Comparison of ENCODE assay signal across 2 cellular contexts in genomic region chr15:85388506-85388905, GRCh38.
A peak's percentile ranks its signal among the peaks of the same experiment; 100 is the strongest.
TF ChIP-seq lines count a peak whose summit lies in the region.

No MANE protein-coding gene starts in this region.

TF ChIP-seq in HEK293, 187 proteins besides CTCF, POLR2A, EP300 and RAD21:
- TF ChIP-seq PRDM6 (tag by site-specific recombination; IDR thresholded peaks at IDR 0.05) (0 out of 2 replicates have a peak, but pooled peaks have one; percentile 40), ZNF433 (tag by site-specific recombination; IDR thresholded peaks at IDR 0.05; ENCODE audit: low read depth) (no peak)
TF ChIP-seq in HEK293: peak in this region for 1.

TF ChIP-seq in GM12878, 131 proteins besides CTCF, POLR2A, EP300 and RAD21:
- TF ChIP-seq CREB1 (IDR thresholded peaks at IDR 0.05; ENCODE audit: low read depth) (no peak), EGR1 (IDR thresholded peaks at IDR 0.05; ENCODE audit: borderline replicate concordance in 1 of 2, low read depth in 2 of 2, low read length in 2 of 2) (no peak), LARP7 (IDR thresholded peaks at IDR 0.05) (no peak), HDAC6 (IDR thresholded peaks at IDR 0.05; ENCODE audit: unreplicated experiment) (no peak), CHD4 (IDR thresholded peaks at IDR 0.05) (no peak), BCLAF1 (IDR thresholded peaks at IDR 0.05) (no peak), ATF7 (IDR thresholded peaks at IDR 0.05; ENCODE audit: low read depth) (no peak), ZNF687 (IDR thresholded peaks at IDR 0.05) (no peak), BRCA1 (IDR thresholded peaks at IDR 0.05; ENCODE audit: low read depth, low read length) (no peak), REST (IDR thresholded peaks at IDR 0.05; ENCODE audit: low read depth, low read length) (no peak), ASH2L (IDR thresholded peaks at IDR 0.05; ENCODE audit: borderline replicate concordance, low read depth) (no peak), MEF2B (IDR thresholded peaks at IDR 0.05; ENCODE audit: partially characterized antibody, poor library complexity, severe bottlenecking) (no peak), NBN (IDR thresholded peaks at IDR 0.05) (no peak), SREBF1 (IDR thresholded peaks at IDR 0.05; ENCODE audit: low read length) (no peak), BHLHE40 (IDR thresholded peaks at IDR 0.05; ENCODE audit: borderline replicate concordance in 1 of 2, low read depth in 2 of 2, low read length in 1 of 2) (no peak), ZBTB40 (IDR thresholded peaks at IDR 0.05; ENCODE audit: borderline replicate concordance) (no peak), RELA (IDR thresholded peaks at IDR 0.05; ENCODE audit: borderline replicate concordance, partially characterized antibody) (no peak), SMC3 (IDR thresholded peaks at IDR 0.05; ENCODE audit: borderline replicate concordance, low read length) (no peak)
TF ChIP-seq in GM12878: peak in this region for 0.
